ENCODE assay signal across 1 cellular context in the genomic region with DNA sequence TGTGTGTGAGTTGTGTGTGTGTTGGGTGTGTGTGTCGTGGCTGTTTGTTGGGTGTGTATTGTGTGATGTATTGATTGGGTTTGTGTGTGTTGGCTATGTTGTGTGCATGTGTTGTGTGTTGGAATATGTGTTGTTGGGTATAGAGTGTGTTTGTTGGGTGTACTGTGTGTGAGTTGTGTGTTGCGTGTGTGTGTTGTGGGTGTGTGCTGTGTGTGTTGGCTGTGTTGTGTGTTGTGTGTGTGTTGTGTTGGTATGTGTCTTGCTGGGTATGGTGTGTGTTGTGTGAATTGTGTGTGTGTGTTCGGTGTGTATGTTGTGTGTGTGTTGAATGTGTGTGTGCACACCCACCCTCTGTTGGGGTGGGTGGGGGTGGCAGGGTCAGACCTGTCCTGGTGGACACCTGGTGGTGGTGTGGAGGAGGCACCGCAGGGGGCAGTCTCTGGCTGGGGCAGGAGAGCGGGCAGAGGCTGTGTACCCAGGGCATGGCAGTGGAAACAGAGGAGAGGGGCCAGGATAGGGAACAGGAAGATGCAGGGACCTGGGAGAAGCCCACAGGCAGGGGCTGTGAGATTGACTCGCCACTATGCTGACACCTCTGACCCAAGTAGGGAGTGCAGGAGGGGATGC.
A peak's percentile ranks its signal among the peaks of the same experiment; 100 is the strongest.
TF ChIP-seq lines count a peak whose summit lies in the region.

No MANE protein-coding gene starts in this region.

TF ChIP-seq in HepG2, 621 proteins besides CTCF, POLR2A, EP300 and RAD21 (continued from another document and continues in another):
- TF ChIP-seq ZSCAN22 (CRISPR knock-in tag; IDR thresholded peaks at IDR 0.05) = no peak
- no peak for TF ChIP-seq PHF5A (CRISPR knock-in tag; IDR thresholded peaks at IDR 0.05; ENCODE audit: low read depth, unreplicated experiment)
- TF ChIP-seq, protein P1, sequence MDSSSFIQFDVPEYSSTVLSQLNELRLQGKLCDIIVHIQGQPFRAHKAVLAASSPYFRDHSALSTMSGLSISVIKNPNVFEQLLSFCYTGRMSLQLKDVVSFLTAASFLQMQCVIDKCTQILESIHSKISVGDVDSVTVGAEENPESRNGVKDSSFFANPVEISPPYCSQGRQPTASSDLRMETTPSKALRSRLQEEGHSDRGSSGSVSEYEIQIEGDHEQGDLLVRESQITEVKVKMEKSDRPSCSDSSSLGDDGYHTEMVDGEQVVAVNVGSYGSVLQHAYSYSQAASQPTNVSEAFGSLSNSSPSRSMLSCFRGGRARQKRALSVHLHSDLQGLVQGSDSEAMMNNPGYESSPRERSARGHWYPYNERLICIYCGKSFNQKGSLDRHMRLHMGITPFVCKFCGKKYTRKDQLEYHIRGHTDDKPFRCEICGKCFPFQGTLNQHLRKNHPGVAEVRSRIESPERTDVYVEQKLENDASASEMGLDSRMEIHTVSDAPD (CRISPR knock-in tag; IDR thresholded peaks at IDR 0.05) = no peak
- TF ChIP-seq, protein P2, sequence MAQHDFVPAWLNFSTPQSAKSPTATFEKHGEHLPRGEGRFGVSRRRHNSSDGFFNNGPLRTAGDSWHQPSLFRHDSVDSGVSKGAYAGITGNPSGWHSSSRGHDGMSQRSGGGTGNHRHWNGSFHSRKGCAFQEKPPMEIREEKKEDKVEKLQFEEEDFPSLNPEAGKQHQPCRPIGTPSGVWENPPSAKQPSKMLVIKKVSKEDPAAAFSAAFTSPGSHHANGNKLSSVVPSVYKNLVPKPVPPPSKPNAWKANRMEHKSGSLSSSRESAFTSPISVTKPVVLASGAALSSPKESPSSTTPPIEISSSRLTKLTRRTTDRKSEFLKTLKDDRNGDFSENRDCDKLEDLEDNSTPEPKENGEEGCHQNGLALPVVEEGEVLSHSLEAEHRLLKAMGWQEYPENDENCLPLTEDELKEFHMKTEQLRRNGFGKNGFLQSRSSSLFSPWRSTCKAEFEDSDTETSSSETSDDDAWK (CRISPR knock-in tag; IDR thresholded peaks at IDR 0.05) = no peak
- no peak for TF ChIP-seq ZNF138 (CRISPR knock-in tag; IDR thresholded peaks at IDR 0.05; ENCODE audit: low read depth)
- TF ChIP-seq MAFF (IDR thresholded peaks at IDR 0.05; ENCODE audit: low read depth, low read length) = no peak
- TF ChIP-seq ZNF225 (CRISPR knock-in tag; IDR thresholded peaks at IDR 0.05) = peak; percentile 20; the same call in 1 of the 2 replicates
- no peak for TF ChIP-seq U2AF1 (optimal IDR thresholded peaks at IDR 0.05; ENCODE audit: low read depth, low read length)
- TF ChIP-seq MIER3 (CRISPR knock-in tag; IDR thresholded peaks at IDR 0.05; ENCODE audit: borderline replicate concordance) = 0 out of 2 replicates have a peak, but pooled peaks have one; percentile 33
- TF ChIP-seq KLF13 (CRISPR knock-in tag; IDR thresholded peaks at IDR 0.05) = no peak
- TF ChIP-seq HES4 (CRISPR knock-in tag; IDR thresholded peaks at IDR 0.05; ENCODE audit: borderline replicate concordance) = no peak
- 0 out of 2 replicates have a peak, but pooled peaks have one; percentile 13 for TF ChIP-seq RXRB (CRISPR knock-in tag; IDR thresholded peaks at IDR 0.05; ENCODE audit: borderline replicate concordance)
- 0 out of 2 replicates have a peak, but pooled peaks have one; percentile 65 for TF ChIP-seq NFKB2 (CRISPR knock-in tag; IDR thresholded peaks at IDR 0.05; ENCODE audit: borderline replicate concordance)
- TF ChIP-seq ZNF558 (CRISPR knock-in tag; IDR thresholded peaks at IDR 0.05; ENCODE audit: borderline replicate concordance) = no peak
- TF ChIP-seq ZNF260 (CRISPR knock-in tag; IDR thresholded peaks at IDR 0.05; ENCODE audit: borderline replicate concordance, low read depth) = peak; percentile 67; the same call in 1 of the 2 replicates
- TF ChIP-seq, protein P3, sequence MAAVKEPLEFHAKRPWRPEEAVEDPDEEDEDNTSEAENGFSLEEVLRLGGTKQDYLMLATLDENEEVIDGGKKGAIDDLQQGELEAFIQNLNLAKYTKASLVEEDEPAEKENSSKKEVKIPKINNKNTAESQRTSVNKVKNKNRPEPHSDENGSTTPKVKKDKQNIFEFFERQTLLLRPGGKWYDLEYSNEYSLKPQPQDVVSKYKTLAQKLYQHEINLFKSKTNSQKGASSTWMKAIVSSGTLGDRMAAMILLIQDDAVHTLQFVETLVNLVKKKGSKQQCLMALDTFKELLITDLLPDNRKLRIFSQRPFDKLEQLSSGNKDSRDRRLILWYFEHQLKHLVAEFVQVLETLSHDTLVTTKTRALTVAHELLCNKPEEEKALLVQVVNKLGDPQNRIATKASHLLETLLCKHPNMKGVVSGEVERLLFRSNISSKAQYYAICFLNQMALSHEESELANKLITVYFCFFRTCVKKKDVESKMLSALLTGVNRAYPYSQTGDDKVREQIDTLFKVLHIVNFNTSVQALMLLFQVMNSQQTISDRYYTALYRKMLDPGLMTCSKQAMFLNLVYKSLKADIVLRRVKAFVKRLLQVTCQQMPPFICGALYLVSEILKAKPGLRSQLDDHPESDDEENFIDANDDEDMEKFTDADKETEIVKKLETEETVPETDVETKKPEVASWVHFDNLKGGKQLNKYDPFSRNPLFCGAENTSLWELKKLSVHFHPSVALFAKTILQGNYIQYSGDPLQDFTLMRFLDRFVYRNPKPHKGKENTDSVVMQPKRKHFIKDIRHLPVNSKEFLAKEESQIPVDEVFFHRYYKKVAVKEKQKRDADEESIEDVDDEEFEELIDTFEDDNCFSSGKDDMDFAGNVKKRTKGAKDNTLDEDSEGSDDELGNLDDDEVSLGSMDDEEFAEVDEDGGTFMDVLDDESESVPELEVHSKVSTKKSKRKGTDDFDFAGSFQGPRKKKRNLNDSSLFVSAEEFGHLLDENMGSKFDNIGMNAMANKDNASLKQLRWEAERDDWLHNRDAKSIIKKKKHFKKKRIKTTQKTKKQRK (IDR thresholded peaks at IDR 0.05; ENCODE audit: low read length) = no peak
- TF ChIP-seq ZNF672 (CRISPR knock-in tag; IDR thresholded peaks at IDR 0.05) = no peak
- no peak for TF ChIP-seq ZNF616 (CRISPR knock-in tag; IDR thresholded peaks at IDR 0.05; ENCODE audit: low read depth)
- TF ChIP-seq ZNF432 (CRISPR knock-in tag; IDR thresholded peaks at IDR 0.05; ENCODE audit: borderline replicate concordance) = no peak
- no peak for TF ChIP-seq MXD4 (CRISPR knock-in tag; IDR thresholded peaks at IDR 0.05)
- 0 out of 2 replicates have a peak, but pooled peaks have one; percentile 34 for TF ChIP-seq FOXO1 (CRISPR knock-in tag; IDR thresholded peaks at IDR 0.05)
- peak; percentile 74; the same call in 1 of the 2 replicates for TF ChIP-seq SOX6 (IDR thresholded peaks at IDR 0.05)
- no peak for TF ChIP-seq SOX6 (CRISPR knock-in tag; IDR thresholded peaks at IDR 0.05)
- TF ChIP-seq RFX1 (IDR thresholded peaks at IDR 0.05) = no peak
- peak; percentile 19; the same call in 1 of the 2 replicates for TF ChIP-seq ZNF788 (CRISPR knock-in tag; IDR thresholded peaks at IDR 0.05; ENCODE audit: borderline replicate concordance)
- TF ChIP-seq MTF1 (CRISPR knock-in tag; IDR thresholded peaks at IDR 0.05) = no peak
- no peak for TF ChIP-seq RBM22 (optimal IDR thresholded peaks at IDR 0.05; ENCODE audit: low read length)
- TF ChIP-seq NONO (IDR thresholded peaks at IDR 0.05) = peak; percentile 55; the same call in 1 of the 2 replicates
- TF ChIP-seq NONO (CRISPR knock-in tag; conservative IDR thresholded peaks at IDR 0.05) = no peak
- no peak for TF ChIP-seq SCMH1 (CRISPR knock-in tag; IDR thresholded peaks at IDR 0.05; ENCODE audit: borderline replicate concordance)
- no peak for TF ChIP-seq NR1H2 (CRISPR knock-in tag; IDR thresholded peaks at IDR 0.05; ENCODE audit: borderline replicate concordance, low read depth)
- no peak for TF ChIP-seq NR2F6 (IDR thresholded peaks at IDR 0.05)
- TF ChIP-seq NR2F6 (CRISPR knock-in tag; IDR thresholded peaks at IDR 0.05) = 0 out of 2 replicates have a peak, but pooled peaks have one; percentile 44
- TF ChIP-seq, protein P4, sequence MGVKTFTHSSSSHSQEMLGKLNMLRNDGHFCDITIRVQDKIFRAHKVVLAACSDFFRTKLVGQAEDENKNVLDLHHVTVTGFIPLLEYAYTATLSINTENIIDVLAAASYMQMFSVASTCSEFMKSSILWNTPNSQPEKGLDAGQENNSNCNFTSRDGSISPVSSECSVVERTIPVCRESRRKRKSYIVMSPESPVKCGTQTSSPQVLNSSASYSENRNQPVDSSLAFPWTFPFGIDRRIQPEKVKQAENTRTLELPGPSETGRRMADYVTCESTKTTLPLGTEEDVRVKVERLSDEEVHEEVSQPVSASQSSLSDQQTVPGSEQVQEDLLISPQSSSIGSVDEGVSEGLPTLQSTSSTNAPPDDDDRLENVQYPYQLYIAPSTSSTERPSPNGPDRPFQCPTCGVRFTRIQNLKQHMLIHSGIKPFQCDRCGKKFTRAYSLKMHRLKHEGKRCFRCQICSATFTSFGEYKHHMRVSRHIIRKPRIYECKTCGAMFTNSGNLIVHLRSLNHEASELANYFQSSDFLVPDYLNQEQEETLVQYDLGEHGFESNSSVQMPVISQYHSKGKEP (CRISPR knock-in tag; IDR thresholded peaks at IDR 0.05) = no peak
- TF ChIP-seq, protein P5, sequence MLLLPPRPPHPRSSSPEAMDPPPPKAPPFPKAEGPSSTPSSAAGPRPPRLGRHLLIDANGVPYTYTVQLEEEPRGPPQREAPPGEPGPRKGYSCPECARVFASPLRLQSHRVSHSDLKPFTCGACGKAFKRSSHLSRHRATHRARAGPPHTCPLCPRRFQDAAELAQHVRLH (CRISPR knock-in tag; IDR thresholded peaks at IDR 0.05; ENCODE audit: borderline replicate concordance, low read depth) = peak; percentile 28; the same call in 1 of the 2 replicates
- TF ChIP-seq, protein P6, sequence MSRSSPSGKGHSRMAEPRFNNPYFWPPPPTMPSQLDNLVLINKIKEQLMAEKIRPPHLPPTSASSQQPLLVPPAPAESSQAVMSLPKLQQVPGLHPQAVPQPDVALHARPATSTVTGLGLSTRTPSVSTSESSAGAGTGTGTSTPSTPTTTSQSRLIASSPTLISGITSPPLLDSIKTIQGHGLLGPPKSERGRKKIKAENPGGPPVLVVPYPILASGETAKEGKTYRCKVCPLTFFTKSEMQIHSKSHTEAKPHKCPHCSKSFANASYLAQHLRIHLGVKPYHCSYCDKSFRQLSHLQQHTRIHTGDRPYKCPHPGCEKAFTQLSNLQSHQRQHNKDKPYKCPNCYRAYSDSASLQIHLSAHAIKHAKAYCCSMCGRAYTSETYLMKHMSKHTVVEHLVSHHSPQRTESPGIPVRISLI (CRISPR knock-in tag; IDR thresholded peaks at IDR 0.05; ENCODE audit: borderline replicate concordance) = no peak
- no peak for TF ChIP-seq EEA1 (CRISPR knock-in tag; IDR thresholded peaks at IDR 0.05; ENCODE audit: borderline replicate concordance)
- no peak for TF ChIP-seq PPARG (CRISPR knock-in tag; conservative IDR thresholded peaks at IDR 0.05)
- 0 out of 2 replicates have a peak, but pooled peaks have one; percentile 30 for TF ChIP-seq SALL2 (CRISPR knock-in tag; IDR thresholded peaks at IDR 0.05)
- peak; percentile 99; the same call in 1 of the 2 replicates for TF ChIP-seq NBN (conservative IDR thresholded peaks at IDR 0.05)
- no peak for TF ChIP-seq RFX3 (CRISPR knock-in tag; IDR thresholded peaks at IDR 0.05)
- TF ChIP-seq HNRNPUL1 (IDR thresholded peaks at IDR 0.05; ENCODE audit: low read depth, low read length) = no peak
- no peak for TF ChIP-seq ZFP1 (CRISPR knock-in tag; IDR thresholded peaks at IDR 0.05)
- TF ChIP-seq ZNF343 (CRISPR knock-in tag; IDR thresholded peaks at IDR 0.05) = no peak
- TF ChIP-seq ZBTB21 (CRISPR knock-in tag; IDR thresholded peaks at IDR 0.05) = no peak
- no peak for TF ChIP-seq ATF1 (CRISPR knock-in tag; IDR thresholded peaks at IDR 0.05)
- peak; percentile 68 for TF ChIP-seq STAG1 (CRISPR knock-in tag; IDR thresholded peaks at IDR 0.05)
- no peak; the same call in 1 of the 2 replicates for TF ChIP-seq AHR (CRISPR knock-in tag; IDR thresholded peaks at IDR 0.05)
- TF ChIP-seq SSRP1 (CRISPR knock-in tag; IDR thresholded peaks at IDR 0.05) = peak; percentile 86; the same call in 1 of the 2 replicates
- TF ChIP-seq, protein P7, sequence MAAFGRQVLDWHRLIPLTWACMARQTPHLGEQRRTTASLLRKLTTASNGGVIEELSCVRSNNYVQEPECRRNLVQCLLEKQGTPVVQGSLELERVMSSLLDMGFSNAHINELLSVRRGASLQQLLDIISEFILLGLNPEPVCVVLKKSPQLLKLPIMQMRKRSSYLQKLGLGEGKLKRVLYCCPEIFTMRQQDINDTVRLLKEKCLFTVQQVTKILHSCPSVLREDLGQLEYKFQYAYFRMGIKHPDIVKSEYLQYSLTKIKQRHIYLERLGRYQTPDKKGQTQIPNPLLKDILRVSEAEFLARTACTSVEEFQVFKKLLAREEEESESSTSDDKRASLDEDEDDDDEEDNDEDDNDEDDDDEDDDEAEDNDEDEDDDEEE (CRISPR knock-in tag; IDR thresholded peaks at IDR 0.05) = no peak
- TF ChIP-seq YEATS4 (CRISPR knock-in tag; IDR thresholded peaks at IDR 0.05; ENCODE audit: borderline replicate concordance) = no peak
- TF ChIP-seq, protein P8, sequence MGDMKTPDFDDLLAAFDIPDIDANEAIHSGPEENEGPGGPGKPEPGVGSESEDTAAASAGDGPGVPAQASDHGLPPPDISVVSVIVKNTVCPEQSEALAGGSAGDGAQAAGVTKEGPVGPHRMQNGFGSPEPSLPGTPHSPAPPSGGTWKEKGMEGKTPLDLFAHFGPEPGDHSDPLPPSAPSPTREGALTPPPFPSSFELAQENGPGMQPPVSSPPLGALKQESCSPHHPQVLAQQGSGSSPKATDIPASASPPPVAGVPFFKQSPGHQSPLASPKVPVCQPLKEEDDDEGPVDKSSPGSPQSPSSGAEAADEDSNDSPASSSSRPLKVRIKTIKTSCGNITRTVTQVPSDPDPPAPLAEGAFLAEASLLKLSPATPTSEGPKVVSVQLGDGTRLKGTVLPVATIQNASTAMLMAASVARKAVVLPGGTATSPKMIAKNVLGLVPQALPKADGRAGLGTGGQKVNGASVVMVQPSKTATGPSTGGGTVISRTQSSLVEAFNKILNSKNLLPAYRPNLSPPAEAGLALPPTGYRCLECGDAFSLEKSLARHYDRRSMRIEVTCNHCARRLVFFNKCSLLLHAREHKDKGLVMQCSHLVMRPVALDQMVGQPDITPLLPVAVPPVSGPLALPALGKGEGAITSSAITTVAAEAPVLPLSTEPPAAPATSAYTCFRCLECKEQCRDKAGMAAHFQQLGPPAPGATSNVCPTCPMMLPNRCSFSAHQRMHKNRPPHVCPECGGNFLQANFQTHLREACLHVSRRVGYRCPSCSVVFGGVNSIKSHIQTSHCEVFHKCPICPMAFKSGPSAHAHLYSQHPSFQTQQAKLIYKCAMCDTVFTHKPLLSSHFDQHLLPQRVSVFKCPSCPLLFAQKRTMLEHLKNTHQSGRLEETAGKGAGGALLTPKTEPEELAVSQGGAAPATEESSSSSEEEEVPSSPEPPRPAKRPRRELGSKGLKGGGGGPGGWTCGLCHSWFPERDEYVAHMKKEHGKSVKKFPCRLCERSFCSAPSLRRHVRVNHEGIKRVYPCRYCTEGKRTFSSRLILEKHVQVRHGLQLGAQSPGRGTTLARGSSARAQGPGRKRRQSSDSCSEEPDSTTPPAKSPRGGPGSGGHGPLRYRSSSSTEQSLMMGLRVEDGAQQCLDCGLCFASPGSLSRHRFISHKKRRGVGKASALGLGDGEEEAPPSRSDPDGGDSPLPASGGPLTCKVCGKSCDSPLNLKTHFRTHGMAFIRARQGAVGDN (CRISPR knock-in tag; IDR thresholded peaks at IDR 0.05) = peak; percentile 67
- peak; percentile 87; the same call in 1 of the 2 replicates for TF ChIP-seq ZNF207 (IDR thresholded peaks at IDR 0.05; ENCODE audit: borderline replicate concordance)
- TF ChIP-seq PCBP1 (IDR thresholded peaks at IDR 0.05; ENCODE audit: borderline replicate concordance, low read depth, low read length) = peak; percentile 77; the same call in 1 of the 2 replicates
- 0 out of 2 replicates have a peak, but pooled peaks have one; percentile 42 for TF ChIP-seq HIVEP1 (CRISPR knock-in tag; IDR thresholded peaks at IDR 0.05)
- TF ChIP-seq ZSCAN9 (CRISPR knock-in tag; IDR thresholded peaks at IDR 0.05; ENCODE audit: borderline replicate concordance) = no peak
- TF ChIP-seq IKZF4 (CRISPR knock-in tag; IDR thresholded peaks at IDR 0.05; ENCODE audit: borderline replicate concordance, low read depth, not compliant biosample characterization) = no peak
